In the genomic region with DNA sequence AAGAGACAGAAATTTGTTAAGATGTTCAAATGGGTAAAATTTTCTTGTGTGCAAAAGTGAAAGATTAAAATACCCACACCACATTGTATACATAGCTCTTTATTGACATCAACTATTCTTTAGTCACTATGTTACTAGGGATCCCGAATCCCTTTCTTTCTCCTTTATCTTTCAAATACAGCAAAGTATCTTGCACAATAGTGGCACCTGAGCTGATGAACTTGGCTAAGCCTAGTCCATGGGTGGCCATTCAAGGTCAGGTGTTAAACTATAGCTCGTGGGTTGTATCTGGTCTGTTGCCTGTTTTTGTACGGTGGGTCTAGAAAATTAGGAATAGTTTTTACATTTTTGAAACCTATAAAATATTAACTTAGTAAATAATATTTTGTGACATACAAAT, we compare ENCODE assay signal across 27 cellular contexts.
"Had no signal": no experiment of that assay in that cellular context is flagged by ENCODE, and none has a peak within 500 bp of the region (broad histone marks: within the 10 kb centered on the region; RNA-seq: fewer than 3 reads in every experiment).

No MANE protein-coding gene starts in this region.

- H3K9me3 ChIP-seq: lower lobe of right lung, tibial nerve had no signal

- DNase-seq: activated CD4-positive, alpha-beta T cell treated with anti-CD3 and anti-CD28 coated beads for 4 hours; activated CD4-positive, alpha-beta T cell treated with anti-CD3 and anti-CD28 coated beads, Interleukin-2, amount 50 U/mL, for 48 hours; activated CD8-positive, alpha-beta memory T cell treated with anti-CD3 and anti-CD28 coated beads, Interleukin-2, amount 50 U/mL, for 4 hours; activated effector memory CD4-positive, alpha-beta T cell treated with anti-CD3 and anti-CD28 coated beads, Interleukin-2, amount 50 U/mL, for 16 hours; activated naive CD4-positive, alpha-beta T cell treated with anti-CD3 and anti-CD28 coated beads, Interleukin-2, amount 10 ng/mL, durations not matched to agents 7 days and 5 days; activated naive CD8-positive, alpha-beta T cell treated with anti-CD3 and anti-CD28 coated beads, Interleukin-2, amount 10 ng/mL, durations not matched to agents 7 days and 5 days; activated T-cell treated with anti-CD3 and anti-CD28 coated beads, Interleukin-2, amount 50 U/mL, for 1 hour; brain microvascular endothelial cell; caudate nucleus; cortex of kidney; foreskin keratinocyte; heart left ventricle; hypothalamus; left lung; lower lobe of right lung; mesenchymal stem cell; mucosa of descending colon; stimulated activated CD4-positive, alpha-beta T cell treated with anti-CD3 and anti-CD28 coated beads, Interleukin-15, amount 100 ng/mL, for 24 hours; stimulated activated CD4-positive, alpha-beta T cell treated with anti-CD3 and anti-CD28 coated beads, Interleukin-2, amount 100 ng/mL, for 24 hours; stimulated activated naive CD4-positive, alpha-beta T cell had no signal

- H3K4me3 ChIP-seq: ascending aorta, heart left ventricle, left lung, lower lobe of right lung, mucosa of descending colon, right atrium auricular region, tibial nerve had no signal

- H3K27ac Mint-ChIP-seq: activated naive CD4-positive, alpha-beta T cell treated with anti-CD3 and anti-CD28 coated beads, Interleukin-2, amount 10 ng/mL, durations not matched to agents 7 days and 5 days; activated naive CD8-positive, alpha-beta T cell treated with anti-CD3 and anti-CD28 coated beads, Interleukin-2, amount 10 ng/mL, durations not matched to agents 7 days and 5 days; activated T-helper 1 cell treated with anti-CD3 and anti-CD28 coated beads, Interleukin-12 subunit alpha, Interleukin-12 subunit beta, Interleukin-2, Interleukin-4 antibody, amounts not matched to agents 30 ng/mL and 10 ng/mL and 1 ng/mL, durations not matched to agents 14 hours and 24 hours and 36 hours; natural killer cell treated with Interleukin-12 subunit alpha and Interleukin-12 subunit beta and Interleukin-15 and Interleukin-18, amount 100 ng/mL, for 72 hours had no signal

- ATAC-seq: esophagus mucosa; foreskin keratinocyte; heart left ventricle; left lung; lower lobe of right lung; mucosa of descending colon; natural killer cell treated with Interleukin-12 subunit alpha and Interleukin-12 subunit beta and Interleukin-15 and Interleukin-18, amount 100 ng/mL, for 72 hours had no signal

- H3K4me3 Mint-ChIP-seq: activated naive CD4-positive, alpha-beta T cell treated with anti-CD3 and anti-CD28 coated beads, Interleukin-2, amount 10 ng/mL, durations not matched to agents 7 days and 5 days; activated naive CD8-positive, alpha-beta T cell treated with anti-CD3 and anti-CD28 coated beads, Interleukin-2, amount 10 ng/mL, durations not matched to agents 7 days and 5 days; activated T-helper 1 cell treated with anti-CD3 and anti-CD28 coated beads, Interleukin-12 subunit alpha, Interleukin-12 subunit beta, Interleukin-2, Interleukin-4 antibody, amounts not matched to agents 30 ng/mL and 10 ng/mL and 1 ng/mL, durations not matched to agents 14 hours and 24 hours and 36 hours; natural killer cell treated with Interleukin-12 subunit alpha and Interleukin-12 subunit beta and Interleukin-15 and Interleukin-18, amount 100 ng/mL, for 72 hours had no signal

- H3K4me1 Mint-ChIP-seq: activated naive CD4-positive, alpha-beta T cell treated with anti-CD3 and anti-CD28 coated beads, Interleukin-2, amount 10 ng/mL, durations not matched to agents 7 days and 5 days; activated naive CD8-positive, alpha-beta T cell treated with anti-CD3 and anti-CD28 coated beads, Interleukin-2, amount 10 ng/mL, durations not matched to agents 7 days and 5 days had no signal

- H3K4me1 ChIP-seq: ascending aorta, heart left ventricle, left lung, lower lobe of right lung, right atrium auricular region, tibial nerve had no signal

- H3K27me3 ChIP-seq: ascending aorta, brain microvascular endothelial cell, foreskin keratinocyte, heart left ventricle, left lung, right atrium auricular region, tibial nerve had no signal

- H3K27me3 Mint-ChIP-seq: activated naive CD4-positive, alpha-beta T cell treated with anti-CD3 and anti-CD28 coated beads, Interleukin-2, amount 10 ng/mL, durations not matched to agents 7 days and 5 days; activated naive CD8-positive, alpha-beta T cell treated with anti-CD3 and anti-CD28 coated beads, Interleukin-2, amount 10 ng/mL, durations not matched to agents 7 days and 5 days; natural killer cell treated with Interleukin-12 subunit alpha and Interleukin-12 subunit beta and Interleukin-15 and Interleukin-18, amount 100 ng/mL, for 72 hours had no signal

- FAIRE-seq: islet of Langerhans had no signal

- H3K36me3 Mint-ChIP-seq: activated naive CD4-positive, alpha-beta T cell treated with anti-CD3 and anti-CD28 coated beads, Interleukin-2, amount 10 ng/mL, durations not matched to agents 7 days and 5 days; activated naive CD8-positive, alpha-beta T cell treated with anti-CD3 and anti-CD28 coated beads, Interleukin-2, amount 10 ng/mL, durations not matched to agents 7 days and 5 days; natural killer cell treated with Interleukin-12 subunit alpha and Interleukin-12 subunit beta and Interleukin-15 and Interleukin-18, amount 100 ng/mL, for 72 hours had no signal

- H3K27ac ChIP-seq: ascending aorta, brain microvascular endothelial cell, foreskin keratinocyte, heart left ventricle, left lung, lower lobe of right lung, right atrium auricular region, tibial nerve had no signal

- H3K36me3 ChIP-seq: ascending aorta, brain microvascular endothelial cell, heart left ventricle, left lung, lower lobe of right lung, right atrium auricular region, tibial nerve had no signal

- H3K9me3 Mint-ChIP-seq: activated naive CD4-positive, alpha-beta T cell treated with anti-CD3 and anti-CD28 coated beads, Interleukin-2, amount 10 ng/mL, durations not matched to agents 7 days and 5 days; activated T-helper 1 cell treated with anti-CD3 and anti-CD28 coated beads, Interleukin-12 subunit alpha, Interleukin-12 subunit beta, Interleukin-2, Interleukin-4 antibody, amounts not matched to agents 30 ng/mL and 10 ng/mL and 1 ng/mL, durations not matched to agents 14 hours and 24 hours and 36 hours had no signal
